In the genomic region with DNA sequence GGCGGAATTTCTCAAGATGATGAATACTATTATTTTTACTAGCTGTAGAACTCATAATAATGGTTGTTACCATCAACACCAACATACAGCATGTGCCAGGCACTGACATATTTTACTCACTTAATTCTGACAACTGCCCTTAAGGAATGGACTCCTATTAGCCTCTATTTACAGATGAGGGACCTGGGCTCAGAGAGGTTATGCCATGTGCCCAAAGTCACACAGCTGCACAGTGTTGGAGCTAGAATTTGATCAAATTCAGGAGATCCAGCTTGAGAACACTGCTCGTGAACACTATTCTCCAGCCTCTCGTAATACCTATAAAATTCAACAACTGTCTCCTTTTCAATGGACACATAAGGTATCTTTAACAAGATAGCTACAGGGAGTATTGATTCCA, we compare ENCODE assay signal across 1 cellular context.
TF ChIP-seq lines count a peak whose summit lies in the region.

No MANE protein-coding gene starts in this region.

TF ChIP-seq in WTC11, 78 proteins besides CTCF, POLR2A, EP300 and RAD21 (continued from another document):
- TF ChIP-seq, protein P1, sequence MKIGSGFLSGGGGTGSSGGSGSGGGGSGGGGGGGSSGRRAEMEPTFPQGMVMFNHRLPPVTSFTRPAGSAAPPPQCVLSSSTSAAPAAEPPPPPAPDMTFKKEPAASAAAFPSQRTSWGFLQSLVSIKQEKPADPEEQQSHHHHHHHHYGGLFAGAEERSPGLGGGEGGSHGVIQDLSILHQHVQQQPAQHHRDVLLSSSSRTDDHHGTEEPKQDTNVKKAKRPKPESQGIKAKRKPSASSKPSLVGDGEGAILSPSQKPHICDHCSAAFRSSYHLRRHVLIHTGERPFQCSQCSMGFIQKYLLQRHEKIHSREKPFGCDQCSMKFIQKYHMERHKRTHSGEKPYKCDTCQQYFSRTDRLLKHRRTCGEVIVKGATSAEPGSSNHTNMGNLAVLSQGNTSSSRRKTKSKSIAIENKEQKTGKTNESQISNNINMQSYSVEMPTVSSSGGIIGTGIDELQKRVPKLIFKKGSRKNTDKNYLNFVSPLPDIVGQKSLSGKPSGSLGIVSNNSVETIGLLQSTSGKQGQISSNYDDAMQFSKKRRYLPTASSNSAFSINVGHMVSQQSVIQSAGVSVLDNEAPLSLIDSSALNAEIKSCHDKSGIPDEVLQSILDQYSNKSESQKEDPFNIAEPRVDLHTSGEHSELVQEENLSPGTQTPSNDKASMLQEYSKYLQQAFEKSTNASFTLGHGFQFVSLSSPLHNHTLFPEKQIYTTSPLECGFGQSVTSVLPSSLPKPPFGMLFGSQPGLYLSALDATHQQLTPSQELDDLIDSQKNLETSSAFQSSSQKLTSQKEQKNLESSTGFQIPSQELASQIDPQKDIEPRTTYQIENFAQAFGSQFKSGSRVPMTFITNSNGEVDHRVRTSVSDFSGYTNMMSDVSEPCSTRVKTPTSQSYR (CRISPR knock-in tag; IDR thresholded peaks at IDR 0.05) = no peak
- no peak for TF ChIP-seq SOX15 (CRISPR knock-in tag; IDR thresholded peaks at IDR 0.05)
- no peak for TF ChIP-seq GRHL2 (CRISPR knock-in tag; IDR thresholded peaks at IDR 0.05; ENCODE audit: insufficient replicate concordance, severe bottlenecking)
- TF ChIP-seq ZNF423 (CRISPR knock-in tag; IDR thresholded peaks at IDR 0.05) = no peak
- TF ChIP-seq SMAD3 (CRISPR knock-in tag; IDR thresholded peaks at IDR 0.05; ENCODE audit: borderline replicate concordance) = no peak
- TF ChIP-seq ZNF396 (CRISPR knock-in tag; IDR thresholded peaks at IDR 0.05; ENCODE audit: borderline replicate concordance) = no peak
